In genomic region chr17:79792371-79792871, GRCh38 we compare ENCODE assay signal across 17 cellular contexts. TPM values are rescaled to one million over a fixed set of nuclear protein-coding genes. Genes with fewer than 3 reads are reported as not detected.
DNase-seq lines count a peak whose midpoint lies in the region; ATAC-seq, FAIRE-seq and TF ChIP-seq lines count a peak whose summit lies in the region.
"Had no signal": no experiment of that assay in that cellular context is flagged by ENCODE, and none has a peak within 500 bp of the region (broad histone marks: within the 10 kb centered on the region; RNA-seq: fewer than 3 reads in every experiment).

No MANE protein-coding gene starts in this region.

- no peak overlapping the region for H2BK5ac ChIP-seq in H1 (ENCODE audit: low read depth, low read length)

- H2AFZ ChIP-seq in ACC112 (ENCODE audit: low read length, unreplicated experiment) (peak overlapping the region; percentile 35), H1 (ENCODE audit: low read length) (no peak overlapping the region)

- H3K27me3 ChIP-seq in ACC112 (ENCODE audit: insufficient read depth, low read length) (peaks cover 50% of the 10 kb centered on the region), H1 (replicated peaks in 1 of 4; ENCODE audit: control insufficient read depth in 3 of 4, extremely low read depth in 1 of 4, insufficient read depth in 3 of 4, low read length in 3 of 4) (peaks cover 59 to 82% (median 77%) of the 10 kb centered on the region in 4 experiments), brain microvascular endothelial cell (replicated peaks) (peaks cover 40% of the 10 kb centered on the region)

- peaks cover 5% of the 10 kb centered on the region for H3K23me2 ChIP-seq in H1 (ENCODE audit: low read depth, low read length)

- no peak for TF ChIP-seq POLR2A in H1 (IDR thresholded peaks at IDR 0.05; ENCODE audit: control extremely low read depth in 1 of 2, low read depth in 2 of 2, low read length in 2 of 2)

- DNase-seq in H1 (ENCODE audit: low read depth in 1 of 2, low spot score in 2 of 2) (no peak), nephron progenitor cell (no peak), brain microvascular endothelial cell (no peak), HuH-7.5 (ENCODE audit: low spot score) (no peak)
- DNase-seq: activated B cell treated with CpG ODN at 0.5 μM for 24 hours; amniotic stem cell; CD4-positive, CD25-positive, alpha-beta regulatory T cell; effector memory CD4-positive, alpha-beta T cell; GF-D8; hippocampal formation; NCI-H1417 treated with DMSO at 0.1 percent for 48 hours; NCI-H774; SHP77 treated with DMSO at 0.1 percent for 48 hours had no signal

- in situ Hi-C loops in brain microvascular endothelial cell (cut with HindIII; ENCODE audit: low pct_ligation_motif_present, low sequenced_read_pairs) = loop anchor here (25.0 kb wide), 1 partner anchor 195 kb away; no protein-coding TSS in a partner anchor

- no peak overlapping the region for H2BK120ac ChIP-seq in H1 (replicated peaks; ENCODE audit: low read depth, low read length)

- TF ChIP-seq CTCF in HEK293 (tag by site-specific recombination; IDR thresholded peaks at IDR 0.05) (no peak), H1 (IDR thresholded peaks at IDR 0.05; ENCODE audit: control extremely low read depth in 1 of 3, insufficient read depth in 1 of 3, low read depth in 1 of 3, low read length in 3 of 3) (no peak), nephron progenitor cell (IDR thresholded peaks at IDR 0.05) (no peak), brain microvascular endothelial cell (IDR thresholded peaks at IDR 0.05; ENCODE audit: low read depth, low read length, missing control alignments) (no peak)

- peak overlapping the region; percentile 71 for H3K4me3 Mint-ChIP-seq in nephron progenitor cell
- H3K4me3 Mint-ChIP-seq: activated B cell treated with CpG ODN at 0.5 μM for 24 hours had no signal

- H4K8ac ChIP-seq in H1 (ENCODE audit: extremely low read depth, insufficient read depth, low read length) = no peak overlapping the region

- no peaks in the 10 kb centered on the region for H3K9me3 ChIP-seq in HEK293 (ENCODE audit: control insufficient read depth, insufficient read depth, low read depth, low read length)
- H3K9me3 ChIP-seq in H1 (ENCODE audit: insufficient read depth in 2 of 2, low read depth in 1 of 2, low read length in 1 of 2) = no peaks in the 10 kb centered on the region

- no peak for TF ChIP-seq EP300 in H1 (IDR thresholded peaks at IDR 0.05; ENCODE audit: borderline replicate concordance in 1 of 2, low read depth in 2 of 2, low read length in 2 of 2)

- H3K36me3 ChIP-seq in ACC112 (ENCODE audit: insufficient read depth, low read length) (no peaks in the 10 kb centered on the region), HEK293 (ENCODE audit: control insufficient read depth in 2 of 2, insufficient read depth in 1 of 2, low read length in 2 of 2) (peaks cover 0 to 15% of the 10 kb centered on the region in 2 experiments; a peak in 1 of 3 replicates), H1 (ENCODE audit: control insufficient read depth in 2 of 4, insufficient read depth in 4 of 4, low read length in 3 of 4) (peaks cover 0 to 9% (median 0%) of the 10 kb centered on the region in 4 experiments; a peak in 1 of 8 replicates), brain microvascular endothelial cell (replicated peaks) (peaks cover 2% of the 10 kb centered on the region)

- no peaks in the 10 kb centered on the region for H3K36me3 Mint-ChIP-seq in nephron progenitor cell (ENCODE audit: low read depth)
- H3K36me3 Mint-ChIP-seq: CD4-positive, CD25-positive, alpha-beta regulatory T cell had no signal

- H3K23ac ChIP-seq in H1 (ENCODE audit: insufficient read length) = no peak overlapping the region

- peak overlapping the region; percentile 71 for H3K18ac ChIP-seq in H1 (ENCODE audit: extremely low read depth, low read length)

- H3K27me3 Mint-ChIP-seq in nephron progenitor cell (ENCODE audit: low read depth, poor library complexity) = peaks cover 86% of the 10 kb centered on the region

- WGBS in H1 (ENCODE audit: extremely low coverage in 1 of 2, insufficient coverage in 1 of 2, insufficient read length in 1 of 2, insufficient replicate concordance in 2 of 2, low coverage in 1 of 2, low lambda C conversion rate in 2 of 2, missing lambda C conversion rate in 1 of 2), 2 experiments = 3% methylated on average over 15 of the region's 20 CpGs; no CpG with 5 or more reads in 1 of the 2 experiments

- no peak overlapping the region for H3K27ac Mint-ChIP-seq in nephron progenitor cell
- H3K27ac Mint-ChIP-seq: activated B cell treated with CpG ODN at 0.5 μM for 24 hours had no signal

- CTCF ChIA-PET in HEK293 (lab: Yijun Ruan, JAX) (interaction anchor here (0.6 to 2.0 kb wide), 8 partner anchors 16 to 1083 kb away, joined by 3 to 7 read pairs (median 4); no protein-coding TSS in a partner anchor), H1 (lab: Charles Lee; ENCODE audit: partially characterized antibody) (interaction anchor here (1.0 to 4.4 kb wide), 9 partner anchors 8 to 1183 kb away, joined by 3 to 88 read pairs (median 23); no protein-coding TSS in a partner anchor)

- H3K27ac ChIP-seq in ACC112 (ENCODE audit: low read depth, low read length) = no peak overlapping the region
- no peak overlapping the region for H3K27ac ChIP-seq in HEK293 (ENCODE audit: extremely low read depth, low read depth, low read length)
- H3K27ac ChIP-seq in H1 (ENCODE audit: low read depth, low read length) = no peak overlapping the region
- H3K27ac ChIP-seq in brain microvascular endothelial cell = no peak overlapping the region

- H3K79me2 ChIP-seq in ACC112 (ENCODE audit: control insufficient read depth, insufficient read depth, low read length, unreplicated experiment) (no peaks in the 10 kb centered on the region), H1 (ENCODE audit: control insufficient read depth in 1 of 2, insufficient read depth in 2 of 2, low read length in 2 of 2) (no peaks in the 10 kb centered on the region)

- FAIRE-seq in H1 (lab: Jason Lieb, UNC) = no peak

- no peaks in the 10 kb centered on the region for H3K9me3 Mint-ChIP-seq in nephron progenitor cell
- H3K9me3 Mint-ChIP-seq: activated B cell treated with CpG ODN at 0.5 μM for 24 hours; CD4-positive, CD25-positive, alpha-beta regulatory T cell had no signal

- no peak for TF ChIP-seq RAD21 in H1 (IDR thresholded peaks at IDR 0.05 in 1 of 2, conservative IDR thresholded peaks at IDR 0.05 in 1 of 2; ENCODE audit: low read depth in 2 of 2, low read length in 2 of 2)

- peak overlapping the region; percentile 25 to 80; a peak in 2 of 4 replicates for H3K4me2 ChIP-seq in H1 (ENCODE audit: insufficient read depth in 1 of 2, low read depth in 2 of 2, low read length in 2 of 2)

- H4K20me1 ChIP-seq in H1 (replicated peaks in 1 of 2; ENCODE audit: control insufficient read depth in 1 of 2, insufficient read depth in 2 of 2, low read length in 2 of 2) = peaks cover 26 to 30% of the 10 kb centered on the region in 2 experiments

- H3K4me3 ChIP-seq in ACC112 (ENCODE audit: low read depth, low read length) = peak overlapping the region; percentile 75
- H3K4me3 ChIP-seq in HEK293 (ENCODE audit: low read depth, low read length) = no peak overlapping the region
- H3K4me3 ChIP-seq in H1 (ENCODE audit: extremely low read depth in 1 of 4, insufficient read depth in 2 of 4, low read depth in 3 of 4, low read length in 4 of 4) = 0 out of 8 replicates have a peak overlapping the region, but pooled peaks of 1 of the 4 experiments have one; percentile 5
- no peak overlapping the region for H3K4me3 ChIP-seq in brain microvascular endothelial cell (ENCODE audit: low read depth, low read length)

- H3K4ac ChIP-seq in H1 (replicated peaks; ENCODE audit: insufficient read length, low read depth, low read length) = no peak overlapping the region

- no peaks in the 10 kb centered on the region for H3K79me1 ChIP-seq in H1 (ENCODE audit: low read depth, low read length)

- H2BK15ac ChIP-seq in H1 (ENCODE audit: low read length) = 0 out of 2 replicates have a peak overlapping the region, but pooled peaks have one; percentile 81

- no peak overlapping the region for H3K9ac ChIP-seq in H1 (replicated peaks in 1 of 4; ENCODE audit: extremely low read depth in 1 of 4, low read depth in 3 of 4, low read length in 3 of 4)

- peak overlapping the region; percentile 82; the same call in 1 of the 2 replicates for H2AK5ac ChIP-seq in H1 (ENCODE audit: low read depth, low read length)

- POLR2A ChIA-PET in HEK293 (lab: Yijun Ruan, JAX) = interaction anchor here (0.6 to 1.5 kb wide), 4 partner anchors 11 to 178 kb away, joined by 3 to 4 read pairs (median 3); partner anchors contain the start of gene CBX2
- POLR2A ChIA-PET in H1 (lab: Charles Lee; ENCODE audit: partially characterized antibody) = interaction anchor here (1.9 to 6.0 kb wide), 2 partner anchors 46 to 48 kb away, joined by 7 to 49 read pairs; partner anchors contain the start of gene CBX4

- no peak overlapping the region for H4K91ac ChIP-seq in H1 (replicated peaks; ENCODE audit: insufficient read length, low read length)

- H3K14ac ChIP-seq in H1 (ENCODE audit: insufficient read length) = no peak overlapping the region

- H3K56ac ChIP-seq in H1 (replicated peaks; ENCODE audit: insufficient read length, low read depth, low read length) = no peak overlapping the region

- H2BK20ac ChIP-seq in H1 (ENCODE audit: low read length) = no peak overlapping the region

- no peak for ATAC-seq in GM18502 (IDR thresholded peaks at IDR 0.05; ENCODE audit: poor library complexity, unreplicated experiment)
- no peak for ATAC-seq in GM19351 (IDR thresholded peaks at IDR 0.05; ENCODE audit: unreplicated experiment)

- H3K4me1 ChIP-seq in ACC112 (ENCODE audit: control insufficient read depth, insufficient read depth, low read length, unreplicated experiment) = peaks cover 15% of the 10 kb centered on the region
- peaks cover 16% of the 10 kb centered on the region for H3K4me1 ChIP-seq in HEK293 (ENCODE audit: control insufficient read depth, insufficient read depth, low read length)
- peaks cover 7 to 41% (median 30%) of the 10 kb centered on the region in 4 experiments for H3K4me1 ChIP-seq in H1 (replicated peaks in 1 of 4; ENCODE audit: control insufficient read depth in 3 of 4, insufficient read depth in 4 of 4, low read length in 3 of 4)

- H2BK12ac ChIP-seq in H1 (ENCODE audit: low read depth, low read length) = peak overlapping the region; percentile 87

- no peak overlapping the region for H4K5ac ChIP-seq in H1 (ENCODE audit: insufficient read length, low read depth, low read length)

- H3K4me1 Mint-ChIP-seq in nephron progenitor cell = peaks cover 56% of the 10 kb centered on the region

RNA-seq across cellular contexts. Expression of gene CBX8, which starts 4.5 kb away (rescaled TPM):
- total RNA-seq in H1 (2021; fragmentation: NEBNext Ultra II Directional; extraction: Animal tissue kit (Norgen Biotek cat#: 25700)) = 1.5 and 2.1 TPM in 2 replicates
- 0.09 and 0.31 TPM in 2 replicates for polyA plus RNA-seq in H1 (2011; rRNA removed)
- polyA plus RNA-seq in H1 (2011; cell fraction: cytosol; rRNA removed) = 0.28 TPM
- 0.33 TPM for polyA plus RNA-seq in H1 (2011; cell fraction: nucleus; rRNA removed)
- polyA plus RNA-seq in H1 (2012, experiment 1 of 2) = 0.50 to 1.6 TPM (median 1.2 TPM) in 4 replicates
- polyA plus RNA-seq in H1 (2012, experiment 2 of 2) = 1.0 TPM
- polyA plus RNA-seq in H1 (2013, experiment 1 of 2) = 0.30 TPM
- 0.55 TPM for polyA plus RNA-seq in H1 (2013, experiment 2 of 2)
- 0.13 TPM in 1 of 2 replicates, not detected in the other for polyA minus RNA-seq in H1 (2011; rRNA and poly(A)+ RNA removed)
- 0.29 TPM for polyA minus RNA-seq in H1 (2011; cell fraction: cytosol; rRNA and poly(A)+ RNA removed)
- polyA minus RNA-seq in H1 (2011; cell fraction: nucleus; rRNA and poly(A)+ RNA removed) = 0.30 TPM

RNA-seq across cellular contexts. Expression of gene CBX2, which starts 14.5 kb away (rescaled TPM):
- total RNA-seq in H1 (2021; fragmentation: NEBNext Ultra II Directional; extraction: Animal tissue kit (Norgen Biotek cat#: 25700)) = 83.9 and 85.9 TPM in 2 replicates
- 64.3 and 86.5 TPM in 2 replicates for polyA plus RNA-seq in H1 (2011; rRNA removed)
- polyA plus RNA-seq in H1 (2011; cell fraction: cytosol; rRNA removed) = 76.8 TPM
- 109 TPM for polyA plus RNA-seq in H1 (2011; cell fraction: nucleus; rRNA removed)
- 48.6 to 73.4 TPM (median 65.8 TPM) in 4 replicates for polyA plus RNA-seq in H1 (2012, experiment 1 of 2)
- 53.8 TPM for polyA plus RNA-seq in H1 (2012, experiment 2 of 2)
- 40.5 TPM for polyA plus RNA-seq in H1 (2013, experiment 1 of 2)
- polyA plus RNA-seq in H1 (2013, experiment 2 of 2) = 39.5 TPM
- 45.5 and 56.4 TPM in 2 replicates for polyA minus RNA-seq in H1 (2011; rRNA and poly(A)+ RNA removed)
- 70.0 TPM for polyA minus RNA-seq in H1 (2011; cell fraction: cytosol; rRNA and poly(A)+ RNA removed)
- 61.7 TPM for polyA minus RNA-seq in H1 (2011; cell fraction: nucleus; rRNA and poly(A)+ RNA removed)

RNA-seq across cellular contexts. Expression of gene CBX4, which starts 46.8 kb away (rescaled TPM):
- 3.2 and 4.0 TPM in 2 replicates for total RNA-seq in H1 (2021; fragmentation: NEBNext Ultra II Directional; extraction: Animal tissue kit (Norgen Biotek cat#: 25700))
- polyA plus RNA-seq in H1 (2011; rRNA removed) = 1.8 and 3.6 TPM in 2 replicates
- 3.5 TPM for polyA plus RNA-seq in H1 (2011; cell fraction: cytosol; rRNA removed)
- polyA plus RNA-seq in H1 (2011; cell fraction: nucleus; rRNA removed) = 5.3 TPM
- 0.79 to 2.9 TPM (median 2.4 TPM) in 4 replicates for polyA plus RNA-seq in H1 (2012, experiment 1 of 2)
- polyA plus RNA-seq in H1 (2012, experiment 2 of 2) = 1.8 TPM
- 2.0 TPM for polyA plus RNA-seq in H1 (2013, experiment 1 of 2)
- 1.9 TPM for polyA plus RNA-seq in H1 (2013, experiment 2 of 2)
- 1.9 and 3.6 TPM in 2 replicates for polyA minus RNA-seq in H1 (2011; rRNA and poly(A)+ RNA removed)
- polyA minus RNA-seq in H1 (2011; cell fraction: cytosol; rRNA and poly(A)+ RNA removed) = 13.8 TPM
- polyA minus RNA-seq in H1 (2011; cell fraction: nucleus; rRNA and poly(A)+ RNA removed) = 6.5 TPM
